In genomic region chr11:86034710-86035109, GRCh38 we compare ENCODE assay signal across 1 cellular context.
TF ChIP-seq lines count a peak whose summit lies in the region.

No MANE protein-coding gene starts in this region.

TF ChIP-seq in K562, 482 proteins besides CTCF, POLR2A, EP300 and RAD21 (continued from another document):
- TF ChIP-seq ELK1 (CRISPR knock-in tag; IDR thresholded peaks at IDR 0.05), result no peak
- peak; percentile 58; the same call in 1 of the 2 replicates for TF ChIP-seq ARID1B (IDR thresholded peaks at IDR 0.05)
- peak; percentile 87 for TF ChIP-seq MEIS2 (IDR thresholded peaks at IDR 0.05; ENCODE audit: partially characterized antibody)
- TF ChIP-seq TAL1 (IDR thresholded peaks at IDR 0.05), result peak; percentile 11; the same call in 1 of the 2 replicates
- TF ChIP-seq ZEB2 (IDR thresholded peaks at IDR 0.05), result 0 out of 2 replicates have a peak, but pooled peaks have one; percentile 46
- TF ChIP-seq NFRKB (IDR thresholded peaks at IDR 0.05; ENCODE audit: low read depth), result no peak
- TF ChIP-seq, protein P1, sequence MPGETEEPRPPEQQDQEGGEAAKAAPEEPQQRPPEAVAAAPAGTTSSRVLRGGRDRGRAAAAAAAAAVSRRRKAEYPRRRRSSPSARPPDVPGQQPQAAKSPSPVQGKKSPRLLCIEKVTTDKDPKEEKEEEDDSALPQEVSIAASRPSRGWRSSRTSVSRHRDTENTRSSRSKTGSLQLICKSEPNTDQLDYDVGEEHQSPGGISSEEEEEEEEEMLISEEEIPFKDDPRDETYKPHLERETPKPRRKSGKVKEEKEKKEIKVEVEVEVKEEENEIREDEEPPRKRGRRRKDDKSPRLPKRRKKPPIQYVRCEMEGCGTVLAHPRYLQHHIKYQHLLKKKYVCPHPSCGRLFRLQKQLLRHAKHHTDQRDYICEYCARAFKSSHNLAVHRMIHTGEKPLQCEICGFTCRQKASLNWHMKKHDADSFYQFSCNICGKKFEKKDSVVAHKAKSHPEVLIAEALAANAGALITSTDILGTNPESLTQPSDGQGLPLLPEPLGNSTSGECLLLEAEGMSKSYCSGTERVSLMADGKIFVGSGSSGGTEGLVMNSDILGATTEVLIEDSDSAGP (CRISPR knock-in tag; IDR thresholded peaks at IDR 0.05), result no peak
- TF ChIP-seq ZNF77 (CRISPR knock-in tag; IDR thresholded peaks at IDR 0.05), result no peak
- no peak for TF ChIP-seq JUN (IDR thresholded peaks at IDR 0.05; ENCODE audit: borderline replicate concordance, low read depth, low read length)
- no peak for TF ChIP-seq JUN (CRISPR knock-in tag; IDR thresholded peaks at IDR 0.05; ENCODE audit: borderline replicate concordance)
- TF ChIP-seq SPI1 (IDR thresholded peaks at IDR 0.05; ENCODE audit: borderline replicate concordance, low read depth, low read length), result no peak
- peak; percentile 77 for TF ChIP-seq SOX6 (IDR thresholded peaks at IDR 0.05)
- TF ChIP-seq FOXA3 (CRISPR knock-in tag; conservative IDR thresholded peaks at IDR 0.05 in 1 of 2, IDR thresholded peaks at IDR 0.05 in 1 of 2), result peak in 1 of 2 experiments; percentile 91; a peak in 2 of 4 replicates
- no peak for TF ChIP-seq HCFC1 (IDR thresholded peaks at IDR 0.05; ENCODE audit: low read depth, low read length)
- TF ChIP-seq HNRNPLL (IDR thresholded peaks at IDR 0.05; ENCODE audit: low read depth, low read length, poor library complexity, severe bottlenecking), result no peak
- TF ChIP-seq TEAD4 (IDR thresholded peaks at IDR 0.05; ENCODE audit: low read length), result peak; percentile 56
- TF ChIP-seq TEAD4 (CRISPR knock-in tag; IDR thresholded peaks at IDR 0.05; ENCODE audit: borderline replicate concordance), result no peak
- 0 out of 4 replicates have a peak, but pooled peaks of 1 of the 2 experiments have one; percentile 26 for TF ChIP-seq MAZ (CRISPR knock-in tag; conservative IDR thresholded peaks at IDR 0.05 in 1 of 2, IDR thresholded peaks at IDR 0.05 in 1 of 2)
- no peak for TF ChIP-seq ELF1 (tag; IDR thresholded peaks at IDR 0.05)
- no peak for TF ChIP-seq RUNX1 (IDR thresholded peaks at IDR 0.05; ENCODE audit: low read depth)
